In genomic region chr14:70947739-70948138, GRCh38 we compare ENCODE assay signal across 3 cellular contexts.
TF ChIP-seq lines count a peak whose summit lies in the region.

No MANE protein-coding gene starts in this region.

TF ChIP-seq in HepG2, 621 proteins besides CTCF, POLR2A, EP300 and RAD21:
- TF ChIP-seq ZBTB33 (CRISPR knock-in tag; IDR thresholded peaks at IDR 0.05), result peak; percentile 77
- no peak for TF ChIP-seq RBAK (CRISPR knock-in tag; IDR thresholded peaks at IDR 0.05)

TF ChIP-seq in HEK293T, 16 proteins besides CTCF, POLR2A, EP300 and RAD21:
- no peak for TF ChIP-seq SP1 (IDR thresholded peaks at IDR 0.05)
- TF ChIP-seq PKNOX1 (IDR thresholded peaks at IDR 0.05), result peak; percentile 55
- TF ChIP-seq TARDBP (IDR thresholded peaks at IDR 0.05), result no peak
- no peak for TF ChIP-seq FOXK2 (IDR thresholded peaks at IDR 0.05)

TF ChIP-seq in K562, 482 proteins besides CTCF, POLR2A, EP300 and RAD21:
- TF ChIP-seq CAMTA2 (CRISPR knock-in tag; conservative IDR thresholded peaks at IDR 0.05) (no peak), CBX5 (IDR thresholded peaks at IDR 0.05; ENCODE audit: borderline replicate concordance, low read depth) (peak; percentile 74; the same call in 1 of the 2 replicates)
